1 cellular context compared by ENCODE assay signal in the genomic region with DNA sequence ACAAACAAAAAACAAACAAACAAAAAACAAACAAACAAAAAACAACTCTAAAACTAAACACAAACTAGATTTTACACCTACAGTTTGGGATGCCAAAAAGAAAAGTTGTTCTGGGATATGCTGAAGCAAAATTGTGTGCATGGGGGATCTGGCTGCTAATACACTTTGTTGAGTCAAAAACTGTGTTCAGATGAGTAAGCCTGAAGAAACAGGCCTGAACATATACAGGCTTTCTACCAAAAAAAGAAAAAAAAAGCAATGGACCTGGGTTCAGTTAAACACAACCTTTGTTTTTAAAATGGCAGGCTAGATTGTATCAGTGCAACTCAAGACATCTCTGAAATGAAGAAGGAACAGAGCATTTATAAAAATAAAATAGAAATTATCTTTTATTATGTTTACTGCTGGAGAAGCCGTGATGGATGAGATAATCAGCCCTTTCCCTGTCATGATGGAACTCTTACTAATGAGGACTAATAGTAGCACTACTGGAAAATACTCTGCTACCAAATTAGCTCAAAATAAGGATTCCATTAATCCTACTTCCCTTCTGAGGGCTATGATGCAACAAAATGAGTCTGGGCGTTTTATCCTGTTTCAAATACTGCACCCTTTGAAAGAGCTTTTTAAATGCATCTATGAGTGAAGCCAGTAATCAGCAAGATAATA.
A peak's percentile ranks its signal among the peaks of the same experiment; 100 is the strongest.
TF ChIP-seq lines count a peak whose summit lies in the region.

No MANE protein-coding gene starts in this region.

TF ChIP-seq in K562, 482 proteins besides CTCF, POLR2A, EP300 and RAD21:
- no peak for TF ChIP-seq CEBPG (CRISPR knock-in tag; IDR thresholded peaks at IDR 0.05)
- 0 out of 4 replicates have a peak, but pooled peaks of 1 of the 2 experiments have one; percentile 25 for TF ChIP-seq CEBPG (tag; conservative IDR thresholded peaks at IDR 0.05 in 1 of 2, IDR thresholded peaks at IDR 0.05 in 1 of 2)
- TF ChIP-seq MTA1 (IDR thresholded peaks at IDR 0.05; ENCODE audit: borderline replicate concordance), result no peak
- peak; percentile 25; the same call in 1 of the 2 replicates for TF ChIP-seq CEBPB (tag; IDR thresholded peaks at IDR 0.05)
- no peak for TF ChIP-seq ZBTB49 (CRISPR knock-in tag; IDR thresholded peaks at IDR 0.05; ENCODE audit: borderline replicate concordance)
- TF ChIP-seq ESRRA (IDR thresholded peaks at IDR 0.05; ENCODE audit: borderline replicate concordance, low read depth), result no peak
